18 cellular contexts compared by ENCODE assay signal in the genomic region with DNA sequence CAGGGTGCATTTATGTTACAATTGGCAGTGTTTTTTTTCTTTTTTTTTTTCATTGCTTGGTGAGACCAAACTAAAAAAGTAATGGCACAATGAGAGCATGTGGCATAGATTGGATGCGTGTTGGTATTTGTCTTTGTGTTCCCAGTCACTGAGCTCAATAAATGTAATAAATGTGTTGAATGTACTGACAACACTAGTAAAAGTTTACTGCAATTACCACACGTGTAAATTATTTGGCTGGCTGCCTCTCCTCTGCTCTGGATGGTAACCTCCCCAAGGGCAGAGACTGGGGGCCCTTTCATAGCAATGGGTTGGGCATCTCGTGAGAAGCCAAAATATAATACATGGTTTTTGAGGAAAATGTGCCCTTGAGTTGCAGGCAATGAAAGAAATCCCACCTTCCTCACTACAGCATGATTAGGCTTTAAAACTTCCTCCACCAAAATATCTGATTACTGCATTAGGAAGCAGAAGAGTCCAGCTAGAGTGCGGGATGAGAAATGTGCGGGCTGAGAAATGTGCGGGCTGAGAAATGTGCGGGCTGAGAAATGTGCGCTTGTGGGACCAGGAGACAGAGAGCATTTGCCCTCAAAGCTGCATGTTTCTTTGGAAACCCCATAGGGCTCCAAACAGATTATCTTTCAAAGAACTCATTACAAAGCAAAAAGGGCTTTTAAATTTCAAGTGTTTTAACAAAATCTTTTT. TPM values are rescaled to one million over a fixed set of nuclear protein-coding genes. Genes with fewer than 3 reads are reported as not detected.
DNase-seq lines count a peak whose midpoint lies in the region; ATAC-seq and TF ChIP-seq lines count a peak whose summit lies in the region.
"Had no signal": no experiment of that assay in that cellular context is flagged by ENCODE, and none has a peak within 500 bp of the region (broad histone marks: within the 10 kb centered on the region; RNA-seq: fewer than 3 reads in every experiment).

No MANE protein-coding gene starts in this region.

- H3K27me3 ChIP-seq in Caco-2 (replicated peaks; ENCODE audit: control insufficient read depth, insufficient read depth, low read length) (no peaks in the 10 kb centered on the region), esophagus muscularis mucosa (no peaks in the 10 kb centered on the region), right cardiac atrium (ENCODE audit: control insufficient read depth, insufficient read depth) (no peaks in the 10 kb centered on the region)

- H3K36me3 Mint-ChIP-seq in activated naive CD4-positive, alpha-beta T cell treated with anti-CD3 and anti-CD28 coated beads, Interleukin-2, amount 50 U/mL, for 24 hours, result peaks cover 2% of the 10 kb centered on the region
- peaks cover 14% of the 10 kb centered on the region for H3K36me3 Mint-ChIP-seq in activated naive CD4-positive, alpha-beta T cell treated with anti-CD3 and anti-CD28 coated beads, Interleukin-2, amount 10 ng/mL, durations not matched to agents 7 days and 5 days
- H3K36me3 Mint-ChIP-seq in Caco-2 (ENCODE audit: insufficient read depth, unreplicated experiment), result no peaks in the 10 kb centered on the region
- H3K36me3 Mint-ChIP-seq in natural killer cell treated with Interleukin-12 subunit alpha and Interleukin-12 subunit beta and Interleukin-15 and Interleukin-18, amount 100 ng/mL, for 72 hours, result peaks cover 13% of the 10 kb centered on the region

- peaks cover 70% of the 10 kb centered on the region for H3K4me1 Mint-ChIP-seq in activated naive CD4-positive, alpha-beta T cell treated with anti-CD3 and anti-CD28 coated beads, Interleukin-2, amount 50 U/mL, for 24 hours
- H3K4me1 Mint-ChIP-seq in activated naive CD4-positive, alpha-beta T cell treated with anti-CD3 and anti-CD28 coated beads, Interleukin-2, amount 10 ng/mL, durations not matched to agents 7 days and 5 days, result peaks cover 77% of the 10 kb centered on the region
- H3K4me1 Mint-ChIP-seq in Caco-2 (ENCODE audit: low read depth, unreplicated experiment), result peaks cover 43% of the 10 kb centered on the region
- peaks cover 64 to 81% of the 10 kb centered on the region in 2 donors for H3K4me1 Mint-ChIP-seq in natural killer cell treated with Interleukin-12 subunit alpha and Interleukin-12 subunit beta and Interleukin-15 and Interleukin-18, amount 100 ng/mL, for 72 hours (ENCODE audit: low read depth in 2 of 2)
- H3K4me1 Mint-ChIP-seq: B cell had no signal

- H3K4me1 ChIP-seq in Caco-2 (peaks cover 21% of the 10 kb centered on the region), esophagus muscularis mucosa (peaks cover 0 to 28% (median 8%) of the 10 kb centered on the region in 4 donors), right cardiac atrium (ENCODE audit: control insufficient read depth, insufficient read depth, low read length) (no peaks in the 10 kb centered on the region)

- intact Hi-C loops in Caco-2 (cut with micrococcal nuclease; ENCODE audit: unreplicated experiment), result no loop called here
- intact Hi-C loops in esophagus muscularis mucosa (cut with DNase I), result no loop called here
- intact Hi-C loops in right cardiac atrium (cut with DNase I), result no loop called here

- H3K9me3 ChIP-seq in Caco-2, result no peaks in the 10 kb centered on the region
- H3K9me3 ChIP-seq in esophagus muscularis mucosa, result no peaks in the 10 kb centered on the region
- no peaks in the 10 kb centered on the region for H3K9me3 ChIP-seq in right cardiac atrium (ENCODE audit: control insufficient read depth, low read length)

- no peak for TF ChIP-seq EP300 in esophagus muscularis mucosa (IDR thresholded peaks at IDR 0.05)

- H3K4me3 Mint-ChIP-seq in activated naive CD4-positive, alpha-beta T cell treated with anti-CD3 and anti-CD28 coated beads, Interleukin-2, amount 50 U/mL, for 24 hours, result no peak overlapping the region
- H3K4me3 Mint-ChIP-seq in activated naive CD4-positive, alpha-beta T cell treated with anti-CD3 and anti-CD28 coated beads, Interleukin-2, amount 10 ng/mL, durations not matched to agents 7 days and 5 days, result no peak overlapping the region
- no peak overlapping the region for H3K4me3 Mint-ChIP-seq in Caco-2 (ENCODE audit: unreplicated experiment)
- peak overlapping the region; percentile 27 for H3K4me3 Mint-ChIP-seq in natural killer cell treated with Interleukin-12 subunit alpha and Interleukin-12 subunit beta and Interleukin-15 and Interleukin-18, amount 100 ng/mL, for 72 hours
- H3K4me3 Mint-ChIP-seq: B cell had no signal

- TF ChIP-seq CTCF in Caco-2 (IDR thresholded peaks at IDR 0.05; ENCODE audit: insufficient read depth in 1 of 2, low read depth in 1 of 2, low read length in 1 of 2, severe bottlenecking in 1 of 2, unreplicated experiment in 1 of 2) (no peak), esophagus muscularis mucosa (IDR thresholded peaks at IDR 0.05) (no peak)

- H3K27me3 Mint-ChIP-seq in activated naive CD4-positive, alpha-beta T cell treated with anti-CD3 and anti-CD28 coated beads, Interleukin-2, amount 50 U/mL, for 24 hours, result no peaks in the 10 kb centered on the region
- H3K27me3 Mint-ChIP-seq in activated naive CD4-positive, alpha-beta T cell treated with anti-CD3 and anti-CD28 coated beads, Interleukin-2, amount 10 ng/mL, durations not matched to agents 7 days and 5 days, result no peaks in the 10 kb centered on the region
- no peaks in the 10 kb centered on the region for H3K27me3 Mint-ChIP-seq in Caco-2 (ENCODE audit: insufficient read depth, unreplicated experiment)
- H3K27me3 Mint-ChIP-seq in natural killer cell treated with Interleukin-12 subunit alpha and Interleukin-12 subunit beta and Interleukin-15 and Interleukin-18, amount 100 ng/mL, for 72 hours, result no peaks in the 10 kb centered on the region

- CTCF ChIA-PET in activated naive CD4-positive, alpha-beta T cell treated with anti-CD3 and anti-CD28 coated beads, Interleukin-2, amount 10 ng/mL, durations not matched to agents 7 days and 5 days (lab: Charles Lee), result interaction anchor here (0.5 kb wide), 1 partner anchor 753 kb away, joined by 3 read pairs; no protein-coding TSS in a partner anchor
- CTCF ChIA-PET in Caco-2 (lab: Charles Lee), result interaction anchor here (0.8 kb wide), 1 partner anchor 177 kb away, joined by 3 read pairs; no protein-coding TSS in a partner anchor

- no TSS peak for BruUV-seq in Caco-2 (replicated peaks; lab: Mats Ljungman, UMichigan)

- H3K9me3 Mint-ChIP-seq in activated naive CD4-positive, alpha-beta T cell treated with anti-CD3 and anti-CD28 coated beads, Interleukin-2, amount 50 U/mL, for 24 hours, result peaks cover 5% of the 10 kb centered on the region
- H3K9me3 Mint-ChIP-seq in activated naive CD4-positive, alpha-beta T cell treated with anti-CD3 and anti-CD28 coated beads, Interleukin-2, amount 10 ng/mL, durations not matched to agents 7 days and 5 days, result peaks cover 7% of the 10 kb centered on the region
- H3K9me3 Mint-ChIP-seq in Caco-2 (ENCODE audit: unreplicated experiment), result peaks cover 23% of the 10 kb centered on the region
- peaks cover 4% of the 10 kb centered on the region for H3K9me3 Mint-ChIP-seq in natural killer cell treated with Interleukin-12 subunit alpha and Interleukin-12 subunit beta and Interleukin-15 and Interleukin-18, amount 100 ng/mL, for 72 hours

- POLR2A ChIA-PET in Caco-2 (lab: Charles Lee), result interaction anchor here (0.5 to 1.0 kb wide), 3 partner anchors 37 to 311 kb away, joined by 3 to 6 read pairs (median 3); no protein-coding TSS in a partner anchor

- H3K27ac Mint-ChIP-seq in activated naive CD4-positive, alpha-beta T cell treated with anti-CD3 and anti-CD28 coated beads, Interleukin-2, amount 50 U/mL, for 24 hours, result peak overlapping the region; percentile 60
- H3K27ac Mint-ChIP-seq in activated naive CD4-positive, alpha-beta T cell treated with anti-CD3 and anti-CD28 coated beads, Interleukin-2, amount 10 ng/mL, durations not matched to agents 7 days and 5 days, result no peak overlapping the region
- peak overlapping the region; percentile 76 for H3K27ac Mint-ChIP-seq in Caco-2 (ENCODE audit: unreplicated experiment)
- peak overlapping the region; percentile 85 to 94 for H3K27ac Mint-ChIP-seq in natural killer cell treated with Interleukin-12 subunit alpha and Interleukin-12 subunit beta and Interleukin-15 and Interleukin-18, amount 100 ng/mL, for 72 hours
- H3K27ac Mint-ChIP-seq: B cell had no signal

- no peak for ATAC-seq in natural killer cell treated with Interleukin-12 subunit alpha and Interleukin-12 subunit beta and Interleukin-15 and Interleukin-18, amount 100 ng/mL, for 72 hours
- no peak for ATAC-seq in right cardiac atrium

- no peak for DNase-seq in activated naive CD4-positive, alpha-beta T cell treated with anti-CD3 and anti-CD28 coated beads, Interleukin-2, amount 10 ng/mL, durations not matched to agents 7 days and 5 days
- no peak for DNase-seq in Caco-2
- peak; percentile 57 for DNase-seq in esophagus muscularis mucosa (ENCODE audit: extremely low spot score)
- no peak for DNase-seq in natural killer cell treated with Interleukin-12 subunit alpha and Interleukin-12 subunit beta and Interleukin-15 and Interleukin-18, amount 100 ng/mL, for 72 hours (ENCODE audit: low spot score)
- no peak for DNase-seq in NCI-H526 treated with DMSO at 0.1 percent for 48 hours (lab: John Stamatoyannopoulos, UW)
- DNase-seq in NOMO-1 treated with dmso at 0.1 percent for 144 hours (lab: John Stamatoyannopoulos, UW; ENCODE audit: unreplicated experiment), result no peak
- no peak for DNase-seq in right cardiac atrium
- DNase-seq: ACHN, DMS153, EL, KG1, NCI-H1092, NCI-H1694, NCI-H2107, NCI-H345, PC-9 had no signal

- 89% methylated on average over 8 of the region's 8 CpGs for WGBS in esophagus muscularis mucosa
- WGBS in right cardiac atrium, result 84% methylated on average over 8 of the region's 8 CpGs

- H3K4me3 ChIP-seq in Caco-2 (ENCODE audit: low read depth, low read length) (no peak overlapping the region), esophagus muscularis mucosa (no peak overlapping the region), right cardiac atrium (ENCODE audit: low read length) (no peak overlapping the region)
- H3K4me3 ChIP-seq: PC-9 had no signal

- H3K27ac ChIP-seq in esophagus muscularis mucosa (replicated peaks in 1 of 4), result no peak overlapping the region
- no peak overlapping the region for H3K27ac ChIP-seq in right cardiac atrium (ENCODE audit: low read length)
- H3K27ac ChIP-seq: PC-9 had no signal

- no peak for TF ChIP-seq POLR2A in esophagus muscularis mucosa (IDR thresholded peaks at IDR 0.05; ENCODE audit: low read depth)

- H3K36me3 ChIP-seq in Caco-2 (ENCODE audit: control insufficient read depth, insufficient read depth, low read length), result no peaks in the 10 kb centered on the region
- H3K36me3 ChIP-seq in esophagus muscularis mucosa, result no peaks in the 10 kb centered on the region

RNA-seq across cellular contexts. Expression of gene CDC7, which starts 58.5 kb away (rescaled TPM):
- total RNA-seq in Caco-2 (2022) (17.6 and 19.4 TPM in 2 replicates), esophagus muscularis mucosa (1 to 10 TPM in 3 of 4 donors, under 1 TPM in 1; 0.71 to 2.8 (median 1.1) TPM), right cardiac atrium (1 to 10 TPM; 1.2 to 2.0 (median 1.7) TPM)
- 10 to 100 TPM; 16.1 to 35.8 TPM for total RNA-seq in natural killer cell treated with Interleukin-12 subunit alpha and Interleukin-12 subunit beta and Interleukin-15 and Interleukin-18, amount 100 ng/mL, for 72 hours
- polyA plus RNA-seq in right cardiac atrium, result 0.50 TPM
